ENCODE assay signal across 20 cellular contexts in the genomic region with DNA sequence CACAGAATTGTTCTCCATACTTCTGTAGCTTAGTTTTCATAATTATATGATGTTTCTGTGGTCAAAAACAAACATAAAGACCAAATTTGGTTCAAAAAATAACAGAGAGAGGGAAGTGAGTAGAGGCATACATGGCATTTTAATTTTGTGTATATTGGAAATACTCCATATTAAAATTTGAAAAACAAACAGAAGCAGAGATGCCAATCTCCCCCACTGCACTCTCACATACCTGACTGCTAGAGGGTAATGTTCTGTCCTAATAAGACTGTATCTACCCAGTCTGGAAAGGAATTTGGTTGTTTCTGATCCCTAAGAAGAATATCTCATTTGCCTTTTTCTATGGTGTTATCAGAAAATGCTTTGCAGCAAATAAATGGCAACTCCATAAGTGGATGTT.
"Had no signal": no experiment of that assay in that cellular context is flagged by ENCODE, and none has a peak within 500 bp of the region (broad histone marks: within the 10 kb centered on the region; RNA-seq: fewer than 3 reads in every experiment).

No MANE protein-coding gene starts in this region.

- H3K4me1 ChIP-seq: ascending aorta had no signal

- H3K27ac ChIP-seq: ascending aorta, PC-9 had no signal

- H3K4me3 ChIP-seq: ascending aorta, body of pancreas, PC-9 had no signal

- DNase-seq: activated CD4-positive, alpha-beta T cell treated with anti-CD3 and anti-CD28 coated beads for 48 hours; activated CD4-positive, alpha-beta T cell treated with anti-CD3 and anti-CD28 coated beads, Interleukin-2, amount 50 U/mL, for 4 hours; activated CD8-positive, alpha-beta memory T cell treated with anti-CD3 and anti-CD28 coated beads, Interleukin-2, amount 50 U/mL, for 48 hours; activated CD8-positive, alpha-beta T cell treated with anti-CD3 and anti-CD28 coated beads, Interleukin-2, amount 10 ng/mL, durations not matched to agents 7 days and 5 days; activated effector memory CD4-positive, alpha-beta T cell treated with Interleukin-2 at 50 U/mL for 16 hours; activated naive CD4-positive, alpha-beta T cell; activated T-cell treated with anti-CD3 and anti-CD28 coated beads, Interleukin-2, amount 50 U/mL, for 1 hour; amniotic stem cell; central memory CD4-positive, alpha-beta T cell; NCI-H1048; NCI-H1417 treated with DMSO at 0.1 percent for 48 hours; NCI-H1694; NCI-H2107; PC-9; T-cell; T-helper 2 cell; T1000 had no signal

- H3K36me3 ChIP-seq: ascending aorta had no signal

- H3K27me3 ChIP-seq: ascending aorta, body of pancreas had no signal

- ATAC-seq: activated CD4-positive, CD25-positive, alpha-beta regulatory T cell treated with anti-CD3 and anti-CD28 coated beads, Interleukin-2, amount 50 U/mL, for 24 hours; activated CD8-positive, alpha-beta T cell treated with anti-CD3 and anti-CD28 coated beads, Interleukin-2, amount 10 ng/mL, durations not matched to agents 7 days and 5 days; T-cell had no signal

- H3K9me3 ChIP-seq: ascending aorta, body of pancreas had no signal
